ENCODE assay signal across 1 cellular context in the genomic region with DNA sequence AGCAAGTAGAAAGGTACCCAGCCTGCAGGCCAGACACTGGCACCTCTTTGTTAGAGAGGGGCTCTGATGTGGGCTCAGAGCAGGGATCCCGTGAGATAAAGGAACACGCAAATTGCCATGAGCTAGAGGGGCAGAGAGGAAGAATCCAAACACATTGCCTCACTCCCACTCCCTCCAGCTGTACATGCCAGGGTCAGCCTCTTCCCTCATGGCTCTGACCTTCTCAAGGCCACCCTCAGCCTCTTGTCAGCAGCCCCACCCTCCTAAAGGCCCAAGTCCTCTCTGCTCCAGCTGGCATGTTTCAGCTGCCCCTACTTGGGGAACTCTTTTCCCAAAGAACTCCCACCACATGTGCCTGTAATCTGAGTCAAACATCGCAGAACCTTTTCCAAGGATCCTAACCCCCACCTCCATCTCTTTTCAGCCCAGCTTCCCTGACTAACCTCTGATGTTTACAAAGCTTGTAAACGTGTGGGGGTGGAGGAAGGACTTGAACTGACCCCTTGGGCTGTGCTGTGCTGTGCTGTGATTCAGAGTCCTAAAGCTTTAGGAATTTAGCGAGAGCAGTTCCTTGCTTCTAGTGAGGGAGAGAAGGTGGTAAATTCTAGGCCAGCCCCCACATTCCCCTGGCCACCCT.
A peak's percentile ranks its signal among the peaks of the same experiment; 100 is the strongest.
TF ChIP-seq lines count a peak whose summit lies in the region.

No MANE protein-coding gene starts in this region.

TF ChIP-seq in HepG2, 621 proteins besides CTCF, POLR2A, EP300 and RAD21 (continued from another document):
- no peak for TF ChIP-seq ZNF562 (CRISPR knock-in tag; IDR thresholded peaks at IDR 0.05; ENCODE audit: borderline replicate concordance)
- TF ChIP-seq ZNF777 (CRISPR knock-in tag; IDR thresholded peaks at IDR 0.05): no peak
- TF ChIP-seq RBAK (CRISPR knock-in tag; IDR thresholded peaks at IDR 0.05): no peak
- TF ChIP-seq HDAC2 (CRISPR knock-in tag; IDR thresholded peaks at IDR 0.05): peak; percentile 58; the same call in 1 of the 2 replicates
- TF ChIP-seq ATM (IDR thresholded peaks at IDR 0.05; ENCODE audit: borderline replicate concordance): no peak
- no peak for TF ChIP-seq ZNF496 (CRISPR knock-in tag; IDR thresholded peaks at IDR 0.05; ENCODE audit: insufficient replicate concordance)
- no peak for TF ChIP-seq ELF3 (CRISPR knock-in tag; IDR thresholded peaks at IDR 0.05)
- no peak for TF ChIP-seq SNAI1 (CRISPR knock-in tag; IDR thresholded peaks at IDR 0.05; ENCODE audit: borderline replicate concordance)
- TF ChIP-seq, protein P1, sequence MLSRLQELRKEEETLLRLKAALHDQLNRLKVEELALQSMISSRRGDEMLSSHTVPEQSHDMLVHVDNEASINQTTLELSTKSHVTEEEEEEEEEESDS (CRISPR knock-in tag; IDR thresholded peaks at IDR 0.05; ENCODE audit: borderline replicate concordance): no peak
- TF ChIP-seq, protein P2, sequence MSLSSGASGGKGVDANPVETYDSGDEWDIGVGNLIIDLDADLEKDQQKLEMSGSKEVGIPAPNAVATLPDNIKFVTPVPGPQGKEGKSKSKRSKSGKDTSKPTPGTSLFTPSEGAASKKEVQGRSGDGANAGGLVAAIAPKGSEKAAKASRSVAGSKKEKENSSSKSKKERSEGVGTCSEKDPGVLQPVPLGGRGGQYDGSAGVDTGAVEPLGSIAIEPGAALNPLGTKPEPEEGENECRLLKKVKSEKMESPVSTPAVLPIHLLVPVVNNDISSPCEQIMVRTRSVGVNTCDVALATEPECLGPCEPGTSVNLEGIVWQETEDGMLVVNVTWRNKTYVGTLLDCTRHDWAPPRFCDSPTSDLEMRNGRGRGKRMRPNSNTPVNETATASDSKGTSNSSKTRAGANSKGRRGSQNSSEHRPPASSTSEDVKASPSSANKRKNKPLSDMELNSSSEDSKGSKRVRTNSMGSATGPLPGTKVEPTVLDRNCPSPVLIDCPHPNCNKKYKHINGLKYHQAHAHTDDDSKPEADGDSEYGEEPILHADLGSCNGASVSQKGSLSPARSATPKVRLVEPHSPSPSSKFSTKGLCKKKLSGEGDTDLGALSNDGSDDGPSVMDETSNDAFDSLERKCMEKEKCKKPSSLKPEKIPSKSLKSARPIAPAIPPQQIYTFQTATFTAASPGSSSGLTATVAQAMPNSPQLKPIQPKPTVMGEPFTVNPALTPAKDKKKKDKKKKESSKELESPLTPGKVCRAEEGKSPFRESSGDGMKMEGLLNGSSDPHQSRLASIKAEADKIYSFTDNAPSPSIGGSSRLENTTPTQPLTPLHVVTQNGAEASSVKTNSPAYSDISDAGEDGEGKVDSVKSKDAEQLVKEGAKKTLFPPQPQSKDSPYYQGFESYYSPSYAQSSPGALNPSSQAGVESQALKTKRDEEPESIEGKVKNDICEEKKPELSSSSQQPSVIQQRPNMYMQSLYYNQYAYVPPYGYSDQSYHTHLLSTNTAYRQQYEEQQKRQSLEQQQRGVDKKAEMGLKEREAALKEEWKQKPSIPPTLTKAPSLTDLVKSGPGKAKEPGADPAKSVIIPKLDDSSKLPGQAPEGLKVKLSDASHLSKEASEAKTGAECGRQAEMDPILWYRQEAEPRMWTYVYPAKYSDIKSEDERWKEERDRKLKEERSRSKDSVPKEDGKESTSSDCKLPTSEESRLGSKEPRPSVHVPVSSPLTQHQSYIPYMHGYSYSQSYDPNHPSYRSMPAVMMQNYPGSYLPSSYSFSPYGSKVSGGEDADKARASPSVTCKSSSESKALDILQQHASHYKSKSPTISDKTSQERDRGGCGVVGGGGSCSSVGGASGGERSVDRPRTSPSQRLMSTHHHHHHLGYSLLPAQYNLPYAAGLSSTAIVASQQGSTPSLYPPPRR (CRISPR knock-in tag; IDR thresholded peaks at IDR 0.05; ENCODE audit: borderline replicate concordance): 0 out of 2 replicates have a peak, but pooled peaks have one; percentile 29
- TF ChIP-seq RFX5 (IDR thresholded peaks at IDR 0.05; ENCODE audit: low read depth, low read length): no peak
- TF ChIP-seq ZSCAN21 (CRISPR knock-in tag; IDR thresholded peaks at IDR 0.05; ENCODE audit: borderline replicate concordance): no peak
- TF ChIP-seq NFE2L2 (IDR thresholded peaks at IDR 0.05; ENCODE audit: low read length): no peak
- TF ChIP-seq ZNF468 (CRISPR knock-in tag; IDR thresholded peaks at IDR 0.05): no peak
- TF ChIP-seq, protein P3, sequence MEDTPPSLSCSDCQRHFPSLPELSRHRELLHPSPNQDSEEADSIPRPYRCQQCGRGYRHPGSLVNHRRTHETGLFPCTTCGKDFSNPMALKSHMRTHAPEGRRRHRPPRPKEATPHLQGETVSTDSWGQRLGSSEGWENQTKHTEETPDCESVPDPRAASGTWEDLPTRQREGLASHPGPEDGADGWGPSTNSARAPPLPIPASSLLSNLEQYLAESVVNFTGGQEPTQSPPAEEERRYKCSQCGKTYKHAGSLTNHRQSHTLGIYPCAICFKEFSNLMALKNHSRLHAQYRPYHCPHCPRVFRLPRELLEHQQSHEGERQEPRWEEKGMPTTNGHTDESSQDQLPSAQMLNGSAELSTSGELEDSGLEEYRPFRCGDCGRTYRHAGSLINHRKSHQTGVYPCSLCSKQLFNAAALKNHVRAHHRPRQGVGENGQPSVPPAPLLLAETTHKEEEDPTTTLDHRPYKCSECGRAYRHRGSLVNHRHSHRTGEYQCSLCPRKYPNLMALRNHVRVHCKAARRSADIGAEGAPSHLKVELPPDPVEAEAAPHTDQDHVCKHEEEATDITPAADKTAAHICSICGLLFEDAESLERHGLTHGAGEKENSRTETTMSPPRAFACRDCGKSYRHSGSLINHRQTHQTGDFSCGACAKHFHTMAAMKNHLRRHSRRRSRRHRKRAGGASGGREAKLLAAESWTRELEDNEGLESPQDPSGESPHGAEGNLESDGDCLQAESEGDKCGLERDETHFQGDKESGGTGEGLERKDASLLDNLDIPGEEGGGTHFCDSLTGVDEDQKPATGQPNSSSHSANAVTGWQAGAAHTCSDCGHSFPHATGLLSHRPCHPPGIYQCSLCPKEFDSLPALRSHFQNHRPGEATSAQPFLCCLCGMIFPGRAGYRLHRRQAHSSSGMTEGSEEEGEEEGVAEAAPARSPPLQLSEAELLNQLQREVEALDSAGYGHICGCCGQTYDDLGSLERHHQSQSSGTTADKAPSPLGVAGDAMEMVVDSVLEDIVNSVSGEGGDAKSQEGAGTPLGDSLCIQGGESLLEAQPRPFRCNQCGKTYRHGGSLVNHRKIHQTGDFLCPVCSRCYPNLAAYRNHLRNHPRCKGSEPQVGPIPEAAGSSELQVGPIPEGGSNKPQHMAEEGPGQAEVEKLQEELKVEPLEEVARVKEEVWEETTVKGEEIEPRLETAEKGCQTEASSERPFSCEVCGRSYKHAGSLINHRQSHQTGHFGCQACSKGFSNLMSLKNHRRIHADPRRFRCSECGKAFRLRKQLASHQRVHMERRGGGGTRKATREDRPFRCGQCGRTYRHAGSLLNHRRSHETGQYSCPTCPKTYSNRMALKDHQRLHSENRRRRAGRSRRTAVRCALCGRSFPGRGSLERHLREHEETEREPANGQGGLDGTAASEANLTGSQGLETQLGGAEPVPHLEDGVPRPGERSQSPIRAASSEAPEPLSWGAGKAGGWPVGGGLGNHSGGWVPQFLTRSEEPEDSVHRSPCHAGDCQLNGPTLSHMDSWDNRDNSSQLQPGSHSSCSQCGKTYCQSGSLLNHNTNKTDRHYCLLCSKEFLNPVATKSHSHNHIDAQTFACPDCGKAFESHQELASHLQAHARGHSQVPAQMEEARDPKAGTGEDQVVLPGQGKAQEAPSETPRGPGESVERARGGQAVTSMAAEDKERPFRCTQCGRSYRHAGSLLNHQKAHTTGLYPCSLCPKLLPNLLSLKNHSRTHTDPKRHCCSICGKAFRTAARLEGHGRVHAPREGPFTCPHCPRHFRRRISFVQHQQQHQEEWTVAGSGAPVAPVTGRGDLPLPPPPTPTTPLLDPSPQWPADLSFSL (CRISPR knock-in tag; IDR thresholded peaks at IDR 0.05): no peak
- TF ChIP-seq MAZ (IDR thresholded peaks at IDR 0.05; ENCODE audit: borderline replicate concordance, low read depth, low read length): no peak
- no peak for TF ChIP-seq MAZ (CRISPR knock-in tag; IDR thresholded peaks at IDR 0.05; ENCODE audit: low read depth)
- TF ChIP-seq SMC3 (IDR thresholded peaks at IDR 0.05; ENCODE audit: low read length): no peak
- TF ChIP-seq TCF12 (IDR thresholded peaks at IDR 0.05): no peak
- TF ChIP-seq TCF12 (CRISPR knock-in tag; IDR thresholded peaks at IDR 0.05): no peak
- peak; percentile 43; the same call in 1 of the 2 replicates for TF ChIP-seq CEBPB (IDR thresholded peaks at IDR 0.05; ENCODE audit: borderline replicate concordance, low read depth, low read length)
- 0 out of 2 replicates have a peak, but pooled peaks have one; percentile 28 for TF ChIP-seq ZNF83 (CRISPR knock-in tag; IDR thresholded peaks at IDR 0.05; ENCODE audit: borderline replicate concordance)
- 0 out of 2 replicates have a peak, but pooled peaks have one; percentile 47 for TF ChIP-seq ZNF331 (CRISPR knock-in tag; IDR thresholded peaks at IDR 0.05)
- no peak for TF ChIP-seq ZNF761 (CRISPR knock-in tag; conservative IDR thresholded peaks at IDR 0.05)
- 0 out of 2 replicates have a peak, but pooled peaks have one; percentile 15 for TF ChIP-seq NR2C2 (CRISPR knock-in tag; IDR thresholded peaks at IDR 0.05; ENCODE audit: borderline replicate concordance)
TF ChIP-seq in HepG2: peak in this region for 62.
